ENCODE assay signal across 1 cellular context in genomic region chr10:5480162-5480931, GRCh38.
TF ChIP-seq lines count a peak whose summit lies in the region.

No MANE protein-coding gene starts in this region.

TF ChIP-seq in K562, 482 proteins besides CTCF, POLR2A, EP300 and RAD21 (continued from another document):
- peak; percentile 52; the same call in 1 of the 2 replicates for TF ChIP-seq RBFOX2 (IDR thresholded peaks at IDR 0.05; ENCODE audit: low read depth, low read length)
- TF ChIP-seq KAT7 (CRISPR knock-in tag; IDR thresholded peaks at IDR 0.05; ENCODE audit: borderline replicate concordance): 0 out of 2 replicates have a peak, but pooled peaks have one; percentile 4
- TF ChIP-seq NFIX (CRISPR knock-in tag; IDR thresholded peaks at IDR 0.05; ENCODE audit: low read depth): no peak
- TF ChIP-seq CLOCK (CRISPR knock-in tag; IDR thresholded peaks at IDR 0.05; ENCODE audit: borderline replicate concordance): no peak
- TF ChIP-seq CREB5 (CRISPR knock-in tag; IDR thresholded peaks at IDR 0.05): 0 out of 2 replicates have a peak, but pooled peaks have one; percentile 32
- TF ChIP-seq HOXB6 (CRISPR knock-in tag; IDR thresholded peaks at IDR 0.05; ENCODE audit: borderline replicate concordance): no peak
- TF ChIP-seq ZNF311 (CRISPR knock-in tag; IDR thresholded peaks at IDR 0.05): peak; percentile 41; the same call in 1 of the 2 replicates
- TF ChIP-seq HMG20B (CRISPR knock-in tag; IDR thresholded peaks at IDR 0.05): no peak
- peak; percentile 7 for TF ChIP-seq RBBP5 (IDR thresholded peaks at IDR 0.05; ENCODE audit: borderline replicate concordance, insufficient read depth, low read length, poor library complexity, severe bottlenecking)
- no peak for TF ChIP-seq ZNF740 (CRISPR knock-in tag; IDR thresholded peaks at IDR 0.05)
- TF ChIP-seq ZNF740 (tag; IDR thresholded peaks at IDR 0.05): peak in 1 of 2 experiments; percentile 50; a peak in 1 of 4 replicates
